ENCODE assay signal across 8 cellular contexts in genomic region chr16:1543085-1543896, GRCh38. TPM values are rescaled to one million over a fixed set of nuclear protein-coding genes. Genes with fewer than 3 reads are reported as not detected.
DNase-seq lines count a peak whose midpoint lies in the region; ATAC-seq and TF ChIP-seq lines count a peak whose summit lies in the region.

No MANE protein-coding gene starts in this region.

- 46% methylated on average over 30 of the region's 30 CpGs for WGBS in right cardiac atrium

- H3K27ac Mint-ChIP-seq in activated naive CD8-positive, alpha-beta T cell treated with anti-CD3 and anti-CD28 coated beads, Interleukin-2, amount 50 U/mL, for 24 hours = peak overlapping the region; percentile 98

- no peaks in the 10 kb centered on the region for H3K27me3 ChIP-seq in right cardiac atrium (ENCODE audit: control insufficient read depth, insufficient read depth)

- no peaks in the 10 kb centered on the region for H3K9me3 Mint-ChIP-seq in activated naive CD8-positive, alpha-beta T cell treated with anti-CD3 and anti-CD28 coated beads, Interleukin-2, amount 50 U/mL, for 24 hours

- H3K4me1 ChIP-seq in right cardiac atrium (ENCODE audit: control insufficient read depth, insufficient read depth, low read length) = peaks cover 17% of the 10 kb centered on the region

- H3K9me3 ChIP-seq in right cardiac atrium (ENCODE audit: control insufficient read depth, low read length) = no peaks in the 10 kb centered on the region

- POLR2A ChIA-PET in RWPE1 (lab: Yijun Ruan, JAX; ENCODE audit: low non-redundant PET) = interaction anchor here (1.3 kb wide), 1 partner anchor 25 kb away, joined by 3 read pairs; no protein-coding TSS in a partner anchor

- ATAC-seq in activated naive CD8-positive, alpha-beta T cell treated with anti-CD3 and anti-CD28 coated beads, Interleukin-2, amount 50 U/mL, for 24 hours = peak; percentile 95
- peak; percentile 61 to 88 for ATAC-seq in right cardiac atrium
- no peak for ATAC-seq in HG03135 (IDR thresholded peaks at IDR 0.05; ENCODE audit: unreplicated experiment)

- intact Hi-C loops in right cardiac atrium (cut with DNase I) = no loop called here

- DNase-seq in DMS153 (lab: John Stamatoyannopoulos, UW) (peak; percentile 10), DMS153 treated with DMSO at 0.1 percent for 48 hours (lab: John Stamatoyannopoulos, UW; ENCODE audit: unreplicated experiment) (no peak), RWPE1 (ENCODE audit: low spot score) (peak; percentile 82), right cardiac atrium (peak; percentile 88 to 91 (median 90)), NCI-H2227 treated with DMSO at 0.1 percent for 48 hours (lab: John Stamatoyannopoulos, UW) (no peak)
- peak; percentile 81 for DNase-seq in activated naive CD8-positive, alpha-beta T cell treated with anti-CD3 and anti-CD28 coated beads, Interleukin-2, amount 50 U/mL, for 24 hours
- DNase-seq in stimulated activated CD4-positive, alpha-beta T cell treated with anti-CD3 and anti-CD28 coated beads, Interleukin-12 subunit alpha, Interleukin-12 subunit beta, amount 100 ng/mL, for 24 hours (ENCODE audit: low read depth in 2 of 2) = peak; percentile 56 to 68

- H3K4me3 ChIP-seq in right cardiac atrium (ENCODE audit: low read length) = no peak overlapping the region

- CTCF ChIA-PET in RWPE1 (lab: Yijun Ruan, JAX) = interaction anchor here (0.6 to 0.7 kb wide), 2 partner anchors 11 to 36 kb away, joined by 3 to 7 read pairs; no protein-coding TSS in a partner anchor

- peaks cover 8% of the 10 kb centered on the region for H3K36me3 Mint-ChIP-seq in activated naive CD8-positive, alpha-beta T cell treated with anti-CD3 and anti-CD28 coated beads, Interleukin-2, amount 50 U/mL, for 24 hours (ENCODE audit: low read depth)

- TF ChIP-seq CTCF in RWPE1 (conservative IDR thresholded peaks at IDR 0.05; ENCODE audit: low read depth) = no peak

- H3K27me3 Mint-ChIP-seq in activated naive CD8-positive, alpha-beta T cell treated with anti-CD3 and anti-CD28 coated beads, Interleukin-2, amount 50 U/mL, for 24 hours = no peaks in the 10 kb centered on the region

- H3K4me1 Mint-ChIP-seq in activated naive CD8-positive, alpha-beta T cell treated with anti-CD3 and anti-CD28 coated beads, Interleukin-2, amount 50 U/mL, for 24 hours = peaks cover 73% of the 10 kb centered on the region

- H3K27ac ChIP-seq in RWPE1 (peak overlapping the region; percentile 86), right cardiac atrium (ENCODE audit: low read length) (peak overlapping the region; percentile 61)

- H3K4me3 Mint-ChIP-seq in activated naive CD8-positive, alpha-beta T cell treated with anti-CD3 and anti-CD28 coated beads, Interleukin-2, amount 50 U/mL, for 24 hours = peak overlapping the region; percentile 75

RNA-seq across cellular contexts. Expression of gene TMEM204, which starts 9.8 kb away (rescaled TPM):
- total RNA-seq in right cardiac atrium = 10 to 100 TPM; 19.0 to 22.1 (median 20.9) TPM
- 32.2 TPM for polyA plus RNA-seq in right cardiac atrium

RNA-seq across cellular contexts. Expression of gene TELO2, which starts 50.1 kb away (rescaled TPM):
- total RNA-seq in right cardiac atrium = 10 to 100 TPM; 21.2 to 29.2 (median 23.2) TPM
- 24.6 TPM for polyA plus RNA-seq in right cardiac atrium

RNA-seq across cellular contexts. Expression of gene PTX4, which starts 54.5 kb away (rescaled TPM):
- under 1 TPM in 2 of 4 donors, not detected in 2; 0.18 to 0.28 TPM for total RNA-seq in right cardiac atrium
- 0.09 TPM for polyA plus RNA-seq in right cardiac atrium

Comparison
In these comparisons a context has a peak if more than half of its experiments do, and no peak if none do; other contexts are left out.
1. DNase-seq: peak in DMS153 (single experiment), RWPE1 (single experiment), activated naive CD8-positive, alpha-beta T cell treated with anti-CD3 and anti-CD28 coated beads, Interleukin-2, amount 50 U/mL, for 24 hours (single experiment), right cardiac atrium (3 of 3) and stimulated activated CD4-positive, alpha-beta T cell treated with anti-CD3 and anti-CD28 coated beads, Interleukin-12 subunit alpha, Interleukin-12 subunit beta, amount 100 ng/mL, for 24 hours (2 of 2); none in DMS153 treated with DMSO at 0.1 percent for 48 hours (single experiment) and NCI-H2227 treated with DMSO at 0.1 percent for 48 hours (single experiment).